ENCODE assay signal across 25 cellular contexts in genomic region chr4:158586881-158587280, GRCh38.
"Had no signal": no experiment of that assay in that cellular context is flagged by ENCODE, and none has a peak within 500 bp of the region (broad histone marks: within the 10 kb centered on the region; RNA-seq: fewer than 3 reads in every experiment).

No MANE protein-coding gene starts in this region.

- H3K4me1 Mint-ChIP-seq: stimulated activated effector memory CD8-positive, alpha-beta T cell treated with anti-CD3 and anti-CD28 coated beads, Interleukin-12 subunit alpha, Interleukin-12 subunit beta, amount 100 ng/mL, for 72 hours; stimulated activated memory B cell treated with anti-CD40 and anti-IgM and Interleukin-4, amounts not matched to agents 10 μg/mL and 1 μg/mL and 100 μg/mL, for 72 hours; stimulated activated naive B cell treated with anti-CD40 and anti-IgM and Interleukin-4, amounts not matched to agents 10 μg/mL and 1 μg/mL and 100 μg/mL, for 72 hours; stimulated activated naive CD8-positive, alpha-beta T cell treated with anti-CD3 and anti-CD28 coated beads, Interleukin-15, amount 100 ng/mL, for 72 hours had no signal

- H3K27ac Mint-ChIP-seq: stimulated activated effector memory CD8-positive, alpha-beta T cell treated with anti-CD3 and anti-CD28 coated beads, Interleukin-12 subunit alpha, Interleukin-12 subunit beta, amount 100 ng/mL, for 72 hours; stimulated activated memory B cell treated with anti-CD40 and anti-IgM and Interleukin-4, amounts not matched to agents 10 μg/mL and 1 μg/mL and 100 μg/mL, for 72 hours; stimulated activated naive B cell treated with anti-CD40 and anti-IgM and Interleukin-4, amounts not matched to agents 10 μg/mL and 1 μg/mL and 100 μg/mL, for 72 hours; stimulated activated naive CD8-positive, alpha-beta T cell treated with anti-CD3 and anti-CD28 coated beads, Interleukin-15, amount 100 ng/mL, for 72 hours; stimulated activated naive CD8-positive, alpha-beta T cell treated with anti-CD3 and anti-CD28 coated beads, Interleukin-15, Interleukin-2, amounts not matched to agents 100 ng/mL and 50 ng/mL, for 24 hours; type B pancreatic cell had no signal

- FAIRE-seq: urothelium cell line had no signal

- H3K9me3 Mint-ChIP-seq: stimulated activated effector memory CD8-positive, alpha-beta T cell treated with anti-CD3 and anti-CD28 coated beads, Interleukin-12 subunit alpha, Interleukin-12 subunit beta, amount 100 ng/mL, for 72 hours; stimulated activated memory B cell treated with anti-CD40 and anti-IgM and Interleukin-4, amounts not matched to agents 10 μg/mL and 1 μg/mL and 100 μg/mL, for 72 hours; stimulated activated naive CD8-positive, alpha-beta T cell treated with anti-CD3 and anti-CD28 coated beads, Interleukin-15, amount 100 ng/mL, for 72 hours; stimulated activated naive CD8-positive, alpha-beta T cell treated with anti-CD3 and anti-CD28 coated beads, Interleukin-15, Interleukin-2, amounts not matched to agents 100 ng/mL and 50 ng/mL, for 24 hours; type B pancreatic cell had no signal

- H3K36me3 Mint-ChIP-seq: stimulated activated effector memory CD8-positive, alpha-beta T cell treated with anti-CD3 and anti-CD28 coated beads, Interleukin-12 subunit alpha, Interleukin-12 subunit beta, amount 100 ng/mL, for 72 hours; stimulated activated memory B cell treated with anti-CD40 and anti-IgM and Interleukin-4, amounts not matched to agents 10 μg/mL and 1 μg/mL and 100 μg/mL, for 72 hours; stimulated activated naive B cell treated with anti-CD40 and anti-IgM and Interleukin-4, amounts not matched to agents 10 μg/mL and 1 μg/mL and 100 μg/mL, for 72 hours; type B pancreatic cell had no signal

- ATAC-seq: stimulated activated effector memory CD8-positive, alpha-beta T cell treated with anti-CD3 and anti-CD28 coated beads, Interleukin-12 subunit alpha, Interleukin-12 subunit beta, amount 100 ng/mL, for 72 hours; stimulated activated memory B cell treated with anti-CD40 and anti-IgM and Interleukin-4, amounts not matched to agents 10 μg/mL and 1 μg/mL and 100 μg/mL, for 72 hours; stimulated activated naive B cell treated with anti-CD40 and anti-IgM and Interleukin-4, amounts not matched to agents 10 μg/mL and 1 μg/mL and 100 μg/mL, for 72 hours; stimulated activated naive CD8-positive, alpha-beta T cell treated with anti-CD3 and anti-CD28 coated beads, Interleukin-15, amount 100 ng/mL, for 72 hours; stimulated activated naive CD8-positive, alpha-beta T cell treated with anti-CD3 and anti-CD28 coated beads, Interleukin-15, Interleukin-2, amounts not matched to agents 100 U/mL and 50 U/mL, for 24 hours; upper lobe of right lung had no signal

- DNase-seq: stimulated activated CD4-positive, alpha-beta T cell treated with anti-CD3 and anti-CD28 coated beads, Interleukin-2, amount 100 ng/mL, for 48 hours; stimulated activated CD4-positive, alpha-beta T cell treated with anti-CD3 and anti-CD28 coated beads, Interleukin-4, amount 100 ng/mL, for 1 hour; stimulated activated CD4-positive, alpha-beta T cell treated with anti-CD3 and anti-CD28 coated beads, Interleukin-4, amount 100 ng/mL, for 24 hours; stimulated activated CD4-positive, alpha-beta T cell treated with anti-CD3 and anti-CD28 coated beads, Interleukin-4, amount 100 ng/mL, for 4 hours; stimulated activated CD8-positive, alpha-beta memory T cell treated with anti-CD3 and anti-CD28 coated beads, Interleukin-4, amount 100 ng/mL, for 48 hours; stimulated activated naive B cell treated with anti-CD40 and anti-IgM and Interleukin-4, amounts not matched to agents 10 μg/mL and 1 μg/mL and 100 μg/mL, for 72 hours; stimulated activated naive CD4-positive, alpha-beta T cell; stimulated activated naive CD4-positive, alpha-beta T cell treated with Interleukin-2 at 50 U/mL for 16 hours; stimulated activated naive CD8-positive, alpha-beta T cell treated with anti-CD3 and anti-CD28 coated beads, Interleukin-15, amount 100 ng/mL, for 72 hours; stimulated activated naive CD8-positive, alpha-beta T cell treated with anti-CD3 and anti-CD28 coated beads, Interleukin-15, Interleukin-2, amounts not matched to agents 100 U/mL and 50 U/mL, for 24 hours; stomach; substantia nigra; testis; thyroid gland; tibial artery; transverse colon; trophoblast cell; upper lobe of left lung; upper lobe of right lung; uterus had no signal

- H3K4me3 Mint-ChIP-seq: stimulated activated effector memory CD8-positive, alpha-beta T cell treated with anti-CD3 and anti-CD28 coated beads, Interleukin-12 subunit alpha, Interleukin-12 subunit beta, amount 100 ng/mL, for 72 hours; stimulated activated memory B cell treated with anti-CD40 and anti-IgM and Interleukin-4, amounts not matched to agents 10 μg/mL and 1 μg/mL and 100 μg/mL, for 72 hours; stimulated activated naive B cell treated with anti-CD40 and anti-IgM and Interleukin-4, amounts not matched to agents 10 μg/mL and 1 μg/mL and 100 μg/mL, for 72 hours; stimulated activated naive CD8-positive, alpha-beta T cell treated with anti-CD3 and anti-CD28 coated beads, Interleukin-15, amount 100 ng/mL, for 72 hours; stimulated activated naive CD8-positive, alpha-beta T cell treated with anti-CD3 and anti-CD28 coated beads, Interleukin-15, Interleukin-2, amounts not matched to agents 100 ng/mL and 50 ng/mL, for 24 hours; type B pancreatic cell had no signal

- H3K27me3 Mint-ChIP-seq: stimulated activated naive CD8-positive, alpha-beta T cell treated with anti-CD3 and anti-CD28 coated beads, Interleukin-15, amount 100 ng/mL, for 72 hours; type B pancreatic cell had no signal
